In the genomic region with DNA sequence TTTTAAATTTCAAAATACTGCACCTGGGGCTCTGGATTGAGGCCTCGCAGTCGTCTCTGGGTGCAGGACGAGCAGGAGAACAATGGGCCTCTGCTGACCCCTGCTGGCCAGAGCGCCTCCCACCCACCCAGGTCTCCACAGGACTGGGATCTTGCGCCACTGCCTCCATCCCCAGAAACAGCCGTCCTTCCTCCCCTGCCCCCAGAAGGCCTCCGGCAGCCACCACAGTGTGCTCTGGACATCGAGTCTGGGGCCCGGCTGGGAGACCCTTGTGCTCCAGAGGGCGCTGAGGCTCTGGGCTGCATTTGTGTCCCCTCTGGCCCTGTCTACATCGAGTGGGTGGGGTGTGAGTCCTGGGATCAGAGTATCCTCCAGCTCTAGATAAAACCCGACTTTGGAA, we compare ENCODE assay signal across 8 cellular contexts. TPM values are rescaled to one million over a fixed set of nuclear protein-coding genes. Genes with fewer than 3 reads are reported as not detected.
DNase-seq lines count a peak whose midpoint lies in the region; ATAC-seq, FAIRE-seq and TF ChIP-seq lines count a peak whose summit lies in the region.

No MANE protein-coding gene starts in this region.

- no peak for FAIRE-seq in pancreas (lab: Jason Lieb, UNC)

- intact Hi-C loops in pancreas (cut with DNase I): loop anchor here in 1 of 3 donors (5.0 to 10.0 kb wide), 3 partner anchors 64 to 276 kb away; no protein-coding TSS in a partner anchor

- TF ChIP-seq POLR2A in tibial nerve (IDR thresholded peaks at IDR 0.05): no peak

- TF ChIP-seq CTCF in pancreas (IDR thresholded peaks at IDR 0.05) (peak; percentile 73 to 90 (median 83)), tibial nerve (IDR thresholded peaks at IDR 0.05) (peak; percentile 76 to 91 (median 86))

- ATAC-seq in pancreas: peak; percentile 94 to 98 (median 98)
- ATAC-seq in GM19351 (IDR thresholded peaks at IDR 0.05; ENCODE audit: unreplicated experiment): no peak

- no peak for TF ChIP-seq EP300 in tibial nerve (IDR thresholded peaks at IDR 0.05)

- H3K27ac ChIP-seq in Karpas-422 (ENCODE audit: low read length): no peak overlapping the region
- H3K27ac ChIP-seq in pancreas: no peak overlapping the region
- no peak overlapping the region for H3K27ac ChIP-seq in tibial nerve

- 10% methylated on average over 12 of the region's 12 CpGs for WGBS in pancreas, 2 donors
- 9 to 13% methylated on average over 12 of the region's 12 CpGs for WGBS in tibial nerve, 2 donors

- H4K20me1 ChIP-seq in Karpas-422 (ENCODE audit: insufficient read depth, low read depth, low read length): no peaks in the 10 kb centered on the region

- H3K9me3 ChIP-seq in Karpas-422 (ENCODE audit: low read length) (no peaks in the 10 kb centered on the region), pancreas (no peaks in the 10 kb centered on the region), tibial nerve (no peaks in the 10 kb centered on the region)

- H3K4me1 ChIP-seq in Karpas-422 (ENCODE audit: low read length): no peaks in the 10 kb centered on the region
- no peaks in the 10 kb centered on the region for H3K4me1 ChIP-seq in pancreas
- H3K4me1 ChIP-seq in tibial nerve: peaks cover 0 to 6% (median 0%) of the 10 kb centered on the region in 4 donors

- no peaks in the 10 kb centered on the region for H3K9me2 ChIP-seq in Karpas-422 (replicated peaks; ENCODE audit: insufficient read depth, low read length)

- no peak overlapping the region for H3K4me2 ChIP-seq in Karpas-422 (ENCODE audit: low read depth, low read length, poor library complexity, severe bottlenecking)

- H3K4me3 ChIP-seq in Karpas-422 (ENCODE audit: low read length) (no peak overlapping the region), pancreas (no peak overlapping the region), tibial nerve (no peak overlapping the region)

- no peaks in the 10 kb centered on the region for H3K36me3 ChIP-seq in Karpas-422 (ENCODE audit: insufficient read depth, low read length)
- H3K36me3 ChIP-seq in pancreas: no peaks in the 10 kb centered on the region
- no peaks in the 10 kb centered on the region for H3K36me3 ChIP-seq in tibial nerve

- in situ Hi-C loops in SK-MEL-5 (cut with HindIII; ENCODE audit: low pct_unique_long_range_greater_than_20kb, low sequenced_read_pairs): no loop called here

- no peaks in the 10 kb centered on the region for H3K79me2 ChIP-seq in Karpas-422 (ENCODE audit: low read length)

- H3K9ac ChIP-seq in Karpas-422 (ENCODE audit: low read length): no peak overlapping the region

- DNase-seq in GF-D8 (lab: John Stamatoyannopoulos, UW): peak; percentile 25
- peak; percentile 90 for DNase-seq in Karpas-422
- DNase-seq in SK-MEL-5 (ENCODE audit: low read depth, low spot score): peak; percentile 84
- DNase-seq in activated gamma-delta T cell treated with anti-CD3 and anti-CD28 coated beads, Interleukin-2, amount 50 U/mL, for 16 hours (ENCODE audit: low read depth): peak; percentile 69
- DNase-seq in glomerular visceral epithelial cell (ENCODE audit: extremely low spot score): peak; percentile 75
- peak; percentile 79 to 96 (median 90) for DNase-seq in pancreas
- DNase-seq in tibial nerve (ENCODE audit: low spot score in 2 of 2): peak; percentile 81 to 92

- H2AFZ ChIP-seq in Karpas-422 (ENCODE audit: low read length): no peak overlapping the region

- H3K27me3 ChIP-seq in Karpas-422 (ENCODE audit: low read length): no peaks in the 10 kb centered on the region
- H3K27me3 ChIP-seq in pancreas: no peaks in the 10 kb centered on the region
- H3K27me3 ChIP-seq in tibial nerve: no peaks in the 10 kb centered on the region

RNA-seq across cellular contexts. Expression of a gene that starts 6.7 kb away (rescaled TPM):
- not detected in 2 replicates for total RNA-seq in Karpas-422 (2014; rRNA removed; shearing (Covaris generic); ENCODE audit: low replicate concordance)
- 2.4 and 5.5 TPM in 2 replicates for total RNA-seq in SK-MEL-5 (2014; rRNA removed; shearing (Covaris generic))
- 0.17 and 0.24 TPM in 2 replicates for polyA plus RNA-seq in SK-MEL-5 (2015; cell fraction: cytosol; rRNA removed)
- polyA plus RNA-seq in SK-MEL-5 (2015; cell fraction: nucleus; rRNA removed): 1.3 and 1.5 TPM in 2 replicates
- total RNA-seq in pancreas: under 1 TPM in 1 of 6 donors, not detected in 5; 0.04 TPM
- under 1 TPM; 0.04 to 0.12 TPM for polyA plus RNA-seq in pancreas
- total RNA-seq in tibial nerve: under 1 TPM in 2 of 4 donors, not detected in 2; under 0.01 to 0.21 TPM

RNA-seq across cellular contexts. Expression of a gene that starts 23.3 kb away (rescaled TPM):
- total RNA-seq in Karpas-422 (2014; rRNA removed; shearing (Covaris generic); ENCODE audit: low replicate concordance): not detected in 2 replicates
- total RNA-seq in SK-MEL-5 (2014; rRNA removed; shearing (Covaris generic)): 8.5 and 8.7 TPM in 2 replicates
- polyA plus RNA-seq in SK-MEL-5 (2015; cell fraction: cytosol; rRNA removed): 9.4 and 10.8 TPM in 2 replicates
- 21.6 and 25.9 TPM in 2 replicates for polyA plus RNA-seq in SK-MEL-5 (2015; cell fraction: nucleus; rRNA removed)
- 1 to 10 TPM; 2.3 to 9.0 (median 4.4) TPM for total RNA-seq in pancreas
- 10 to 100 TPM in 1 of 2 donors, 1 to 10 TPM in 1; 5.7 to 16.1 TPM for polyA plus RNA-seq in pancreas
- total RNA-seq in tibial nerve: 10 to 100 TPM; 14.2 to 16.9 (median 16.4) TPM

RNA-seq across cellular contexts. Expression of a gene that starts 58.4 kb away (rescaled TPM):
- 96.9 and 134 TPM in 2 replicates for total RNA-seq in Karpas-422 (2014; rRNA removed; shearing (Covaris generic); ENCODE audit: low replicate concordance)
- total RNA-seq in SK-MEL-5 (2014; rRNA removed; shearing (Covaris generic)): 327 and 343 TPM in 2 replicates
- polyA plus RNA-seq in SK-MEL-5 (2015; cell fraction: cytosol; rRNA removed): 295 and 305 TPM in 2 replicates
- polyA plus RNA-seq in SK-MEL-5 (2015; cell fraction: nucleus; rRNA removed): 375 and 468 TPM in 2 replicates
- total RNA-seq in pancreas (10 to 100 TPM; 17.2 to 25.4 (median 19.4) TPM), tibial nerve (10 to 100 TPM; 50.3 to 75.1 (median 55.5) TPM)
- polyA plus RNA-seq in pancreas: 10 to 100 TPM; 27.2 to 44.6 TPM

Comparison
In these comparisons a context has a peak if more than half of its experiments do, and no peak if none do; other contexts are left out.
1. DNase-seq: peak in every context shown above with its lines; median percentile 90 in Karpas-422; 90 in pancreas; 86 in tibial nerve; 84 in SK-MEL-5; 75 in glomerular visceral epithelial cell; 69 in activated gamma-delta T cell treated with anti-CD3 and anti-CD28 coated beads, Interleukin-2, amount 50 U/mL, for 16 hours; 25 in GF-D8.